ENCODE assay signal across 6 cellular contexts in the genomic region with DNA sequence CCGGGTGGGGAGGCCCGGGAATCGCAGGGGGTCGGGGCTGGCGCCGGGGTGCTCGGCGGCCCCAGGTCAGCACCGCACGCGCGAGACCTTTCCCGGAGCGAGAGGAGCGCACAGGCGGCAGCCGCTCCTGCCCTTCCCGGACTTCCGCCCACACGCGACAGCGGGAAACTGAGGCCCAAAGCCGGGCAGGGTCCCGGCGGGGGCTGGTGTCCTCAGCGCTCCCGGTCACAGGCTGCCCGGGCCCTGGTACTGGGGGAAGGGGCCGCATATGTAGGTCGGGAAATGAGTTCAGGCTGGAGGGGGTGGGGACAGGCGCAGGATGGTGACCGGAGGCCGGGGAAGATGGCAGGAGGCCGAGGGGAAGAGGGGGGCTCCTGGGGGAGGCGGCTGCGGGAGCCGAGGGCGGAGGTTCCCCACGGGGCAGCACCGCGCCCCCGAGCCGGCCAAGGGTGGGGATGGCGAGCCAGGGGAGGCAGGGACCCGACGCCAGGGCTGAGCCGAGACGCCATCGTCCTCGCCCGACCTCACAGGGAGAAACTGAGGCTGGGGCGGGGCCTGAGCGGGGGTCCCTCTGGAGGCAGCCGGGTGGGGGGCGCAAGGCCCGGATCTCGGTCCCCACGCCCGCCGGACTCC. TPM values are rescaled to one million over a fixed set of nuclear protein-coding genes. Genes with fewer than 3 reads are reported as not detected.
DNase-seq lines count a peak whose midpoint lies in the region; FAIRE-seq and TF ChIP-seq lines count a peak whose summit lies in the region.

No MANE protein-coding gene starts in this region.

- H3K27ac Mint-ChIP-seq in osteocyte (ENCODE audit: unreplicated experiment), result no peak overlapping the region

- peak overlapping the region; percentile 73 for H3K4me3 ChIP-seq in HFF-Myc (replicated peaks; ENCODE audit: low read depth, low read length)
- H3K4me3 ChIP-seq in bronchial epithelial cell (ENCODE audit: low read depth, low read length), result peak overlapping the region; percentile 61

- in situ Hi-C loops in GM13977 (cut with MboI; ENCODE audit: low pct_unique_long_range_greater_than_20kb, low sequenced_read_pairs, unreplicated experiment) (no loop called here), G401 (cut with HindIII; ENCODE audit: low sequenced_read_pairs) (no loop called here)

- H3K4me1 Mint-ChIP-seq in osteocyte (ENCODE audit: unreplicated experiment), result peaks cover 20% of the 10 kb centered on the region

- DNase-seq in HFF-Myc (ENCODE audit: extremely low read depth, low read depth), result no peak
- DNase-seq in bronchial epithelial cell (ENCODE audit: low read depth), result no peak
- DNase-seq in osteocyte (ENCODE audit: extremely low spot score, unreplicated experiment), result no peak
- no peak for DNase-seq in GM13977 (ENCODE audit: low spot score)
- no peak for DNase-seq in urothelium cell line (ENCODE audit: low spot score)
- DNase-seq in G401 (ENCODE audit: low spot score), result no peak

- no peaks in the 10 kb centered on the region for H3K27me3 ChIP-seq in bronchial epithelial cell (ENCODE audit: control insufficient read depth, insufficient read depth, low read length)

- no peak for TF ChIP-seq CTCF in HFF-Myc (IDR thresholded peaks at IDR 0.05; ENCODE audit: low read depth, low read length, missing control alignments)
- no peak for TF ChIP-seq CTCF in bronchial epithelial cell (IDR thresholded peaks at IDR 0.05; ENCODE audit: insufficient read depth, low read length, severe bottlenecking)
- no peak for TF ChIP-seq CTCF in osteocyte (IDR thresholded peaks at IDR 0.05)
- no peak for TF ChIP-seq CTCF in GM13977 (IDR thresholded peaks at IDR 0.05; ENCODE audit: extremely low read depth, insufficient read depth, missing control alignments)

- no peaks in the 10 kb centered on the region for H3K36me3 Mint-ChIP-seq in osteocyte (ENCODE audit: unreplicated experiment)

- peak overlapping the region; percentile 63 for H3K4me3 Mint-ChIP-seq in osteocyte (ENCODE audit: unreplicated experiment)

- H3K36me3 ChIP-seq in bronchial epithelial cell (ENCODE audit: control insufficient read depth, insufficient read depth, low read length), result peaks cover 2% of the 10 kb centered on the region

- H3K9me3 Mint-ChIP-seq in osteocyte (ENCODE audit: unreplicated experiment), result no peaks in the 10 kb centered on the region

- FAIRE-seq in bronchial epithelial cell (lab: Jason Lieb, UNC) (no peak), urothelium cell line (lab: Jason Lieb, UNC) (no peak)

- H3K27me3 Mint-ChIP-seq in osteocyte (ENCODE audit: unreplicated experiment), result no peaks in the 10 kb centered on the region

RNA-seq across cellular contexts. Expression of a gene that starts 0.7 kb away (rescaled TPM):
- total RNA-seq in bronchial epithelial cell (1.2 and 2.9 TPM in 2 replicates), osteocyte (6.9 and 7.0 TPM in 2 replicates)
- total RNA-seq in G401 (2014; rRNA removed; shearing (Covaris generic)), result 3.6 and 5.6 TPM in 2 replicates

RNA-seq across cellular contexts. Expression of a gene that starts 4.4 kb away (rescaled TPM):
- total RNA-seq in bronchial epithelial cell (8.7 and 14.8 TPM in 2 replicates), osteocyte (167 and 172 TPM in 2 replicates)
- 61.3 and 98.5 TPM in 2 replicates for total RNA-seq in G401 (2014; rRNA removed; shearing (Covaris generic))

RNA-seq across cellular contexts. Expression of a gene that starts 11.2 kb away (rescaled TPM):
- total RNA-seq in bronchial epithelial cell (15.8 and 31.1 TPM in 2 replicates), osteocyte (98.1 and 103 TPM in 2 replicates)
- total RNA-seq in G401 (2014; rRNA removed; shearing (Covaris generic)), result 14.0 and 17.5 TPM in 2 replicates

RNA-seq across cellular contexts. Expression of a gene that starts 31.6 kb away (rescaled TPM):
- total RNA-seq in bronchial epithelial cell (110 and 117 TPM in 2 replicates), osteocyte (60.8 and 61.3 TPM in 2 replicates)
- total RNA-seq in G401 (2014; rRNA removed; shearing (Covaris generic)), result 83.6 and 94.8 TPM in 2 replicates

RNA-seq across cellular contexts. Expression of a gene that starts 32.0 kb away (rescaled TPM):
- total RNA-seq in bronchial epithelial cell (317 and 370 TPM in 2 replicates), osteocyte (401 and 408 TPM in 2 replicates)
- 196 and 215 TPM in 2 replicates for total RNA-seq in G401 (2014; rRNA removed; shearing (Covaris generic))
